ENCODE assay signal across 8 cellular contexts in genomic region chr12:12612403-12612802, GRCh38.
DNase-seq lines count a peak whose midpoint lies in the region; ATAC-seq and TF ChIP-seq lines count a peak whose summit lies in the region.

No MANE protein-coding gene starts in this region.

- in situ Hi-C loops in astrocyte of the cerebellum (cut with HindIII; ENCODE audit: low sequenced_read_pairs) = no loop called here

- no peak for TF ChIP-seq CTCF in astrocyte of the cerebellum (IDR thresholded peaks at IDR 0.05; ENCODE audit: low read depth, low read length, missing control alignments)
- no peak for TF ChIP-seq CTCF in retinal pigment epithelial cell (conservative IDR thresholded peaks at IDR 0.05; ENCODE audit: low read depth, low read length)

- DNase-seq in Ammon's horn (ENCODE audit: low spot score) = peak; percentile 73
- DNase-seq in NCI-H69 (lab: John Stamatoyannopoulos, UW) = peak; percentile 67
- DNase-seq in astrocyte of the cerebellum (ENCODE audit: low read depth) = peak; percentile 72
- DNase-seq in hepatic stellate cell (ENCODE audit: low spot score) = peak; percentile 68
- DNase-seq in retinal pigment epithelial cell (ENCODE audit: low read depth) = peak; percentile 55
- DNase-seq in GM19240 (ENCODE audit: insufficient read length, low spot score) = no peak

- peak overlapping the region; percentile 75 for H3K4me3 ChIP-seq in astrocyte of the cerebellum (ENCODE audit: low read depth, low read length)
- H3K4me3 ChIP-seq in retinal pigment epithelial cell (ENCODE audit: low read length) = peak overlapping the region; percentile 87

- ATAC-seq in GM21447 (IDR thresholded peaks at IDR 0.05; ENCODE audit: unreplicated experiment) (peak; percentile 31), GM18909 (IDR thresholded peaks at IDR 0.05; ENCODE audit: poor library complexity, unreplicated experiment) (no peak)
